26 cellular contexts compared by ENCODE assay signal in the genomic region with DNA sequence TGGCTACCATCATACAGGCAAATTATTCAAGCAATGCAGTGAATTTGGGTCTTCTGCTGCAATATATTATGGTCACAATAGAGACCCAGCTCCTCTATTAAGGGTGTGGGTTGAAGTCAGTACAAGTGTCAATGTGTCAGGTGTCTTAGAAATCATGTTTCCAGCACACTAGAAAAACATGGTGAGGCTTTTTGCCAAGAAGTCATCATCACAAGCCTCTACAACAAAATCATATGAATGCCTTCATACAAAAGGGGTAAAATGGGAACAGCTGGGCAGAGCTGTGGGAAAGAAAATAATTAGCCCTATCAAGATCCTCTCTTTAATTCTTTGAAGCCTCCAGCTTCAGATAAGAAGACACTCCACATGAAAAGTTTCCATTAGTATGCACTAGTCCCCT. TPM values are rescaled to one million over a fixed set of nuclear protein-coding genes. Genes with fewer than 3 reads are reported as not detected.
"Had no signal": no experiment of that assay in that cellular context is flagged by ENCODE, and none has a peak within 500 bp of the region (broad histone marks: within the 10 kb centered on the region; RNA-seq: fewer than 3 reads in every experiment).

No MANE protein-coding gene starts in this region.

- H3K27ac ChIP-seq: colonic mucosa, heart left ventricle, neural progenitor cell, pancreas, right lobe of liver, testis, tibial nerve, upper lobe of right lung, vagina had no signal

- H3K4me1 ChIP-seq: neural progenitor cell, upper lobe of right lung, vagina had no signal

- H3K27me3 ChIP-seq: colonic mucosa, heart left ventricle, neural progenitor cell, pancreas, right lobe of liver, testis, tibial nerve, upper lobe of right lung, vagina had no signal

- ATAC-seq: heart left ventricle; left lobe of liver; mucosa of descending colon; natural killer cell treated with Interleukin-12 subunit alpha and Interleukin-12 subunit beta and Interleukin-15 and Interleukin-18, amount 100 ng/mL, for 72 hours; pancreas; right lobe of liver; stimulated activated naive CD8-positive, alpha-beta T cell treated with anti-CD3 and anti-CD28 coated beads, Interleukin-15, Interleukin-2, amounts not matched to agents 100 U/mL and 50 U/mL, for 24 hours; upper lobe of right lung had no signal

- DNase-seq: cerebellar nuclear complex; colonic mucosa; dermis blood vessel endothelial cell; effector CD4-positive, alpha-beta T cell; endodermal cell; erythroblast; foreskin melanocyte; heart left ventricle; hippocampal formation; mammary epithelial cell; mucosa of descending colon; nucleus accumbens; pancreas; retina; right lobe of liver; small intestine; stimulated activated CD4-positive, alpha-beta T cell treated with anti-CD3 and anti-CD28 coated beads, Interleukin-2, amount 100 ng/mL, for 48 hours; stimulated activated naive CD8-positive, alpha-beta T cell treated with anti-CD3 and anti-CD28 coated beads, Interleukin-15, Interleukin-2, amounts not matched to agents 100 U/mL and 50 U/mL, for 24 hours; testis; upper lobe of right lung had no signal

- H3K36me3 ChIP-seq: colonic mucosa, neural progenitor cell, pancreas, right lobe of liver, tibial nerve, upper lobe of right lung had no signal

- H3K9me3 ChIP-seq: colonic mucosa, mucosa of descending colon, pancreas, right lobe of liver, testis, upper lobe of right lung, vagina had no signal

- H3K4me3 ChIP-seq: colonic mucosa, heart left ventricle, mucosa of descending colon, neural progenitor cell, pancreas, right lobe of liver, testis, tibial nerve, upper lobe of right lung, vagina had no signal

RNA-seq across cellular contexts. Expression of a gene that starts 37.2 kb away (rescaled TPM):
- total RNA-seq: endothelial cell of umbilical vein; natural killer cell treated with Interleukin-12 subunit alpha and Interleukin-12 subunit beta and Interleukin-15 and Interleukin-18, amount 100 ng/mL, for 72 hours had no signal
